ENCODE assay signal across 18 cellular contexts in the genomic region with DNA sequence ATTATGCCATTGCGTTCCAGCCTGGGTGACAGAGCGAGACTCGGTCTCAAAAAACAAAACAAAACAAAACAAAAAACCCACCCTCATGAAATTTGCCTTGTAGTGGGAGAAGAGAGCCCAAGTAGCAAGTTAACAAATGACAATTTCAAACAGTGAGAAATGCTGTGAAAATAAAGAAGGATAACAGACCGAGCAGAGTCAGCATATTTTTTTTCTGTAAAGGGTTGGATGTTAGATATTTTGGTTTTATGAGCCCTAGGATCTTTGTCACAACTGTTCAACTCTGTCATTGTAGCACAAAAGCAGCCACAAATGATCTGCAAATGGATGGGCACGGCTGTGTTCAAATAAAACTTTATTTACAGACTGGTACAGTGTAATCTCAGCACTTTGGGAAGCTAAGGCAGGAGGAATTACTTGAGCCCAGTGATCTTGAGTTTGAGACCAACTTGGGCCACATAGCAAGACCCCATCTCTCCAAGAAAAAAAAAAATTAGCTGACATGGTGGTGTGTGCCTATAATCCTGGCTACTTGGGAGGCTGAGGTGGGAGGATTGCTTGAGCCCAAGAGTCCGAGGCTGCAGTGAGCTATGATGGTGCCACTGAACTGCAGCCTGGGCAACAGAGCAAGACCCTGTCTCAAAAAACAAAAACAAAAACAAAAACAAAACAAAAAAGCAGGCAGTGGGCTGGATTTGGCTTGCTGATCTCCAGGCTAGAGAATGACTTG.
DNase-seq lines count a peak whose midpoint lies in the region; ATAC-seq, FAIRE-seq and TF ChIP-seq lines count a peak whose summit lies in the region.
"Had no signal": no experiment of that assay in that cellular context is flagged by ENCODE, and none has a peak within 500 bp of the region (broad histone marks: within the 10 kb centered on the region; RNA-seq: fewer than 3 reads in every experiment).

No MANE protein-coding gene starts in this region.

- H3K4me2 ChIP-seq in HepG2 (ENCODE audit: low read depth, low read length) (no peak overlapping the region), GM12878 (ENCODE audit: control insufficient read depth, insufficient read depth) (no peak overlapping the region), trophoblast cell (ENCODE audit: low read length) (no peak overlapping the region), H9 (ENCODE audit: insufficient read depth, insufficient read length, low read length) (no peak overlapping the region)
- H3K4me2 ChIP-seq: BLaER1 treated with 17β-estradiol and CSF1 and Interleukin-3, amounts not matched to agents 10 nM and 100 nM had no signal

- no peak overlapping the region for H4K12ac ChIP-seq in trophoblast cell (ENCODE audit: low read depth, low read length)

- TF ChIP-seq CTCF in HepG2 (CRISPR knock-in tag; IDR thresholded peaks at IDR 0.05) (no peak), right lobe of liver (IDR thresholded peaks at IDR 0.05) (no peak), GM12878 (IDR thresholded peaks at IDR 0.05 in 2 of 3, conservative IDR thresholded peaks at IDR 0.05 in 1 of 3; ENCODE audit: control insufficient read depth in 2 of 3, extremely low read depth in 1 of 3, insufficient read depth in 1 of 3, low read depth in 3 of 3, low read length in 3 of 3) (no peak), H9 (conservative IDR thresholded peaks at IDR 0.05) (no peak)

- H3K79me2 ChIP-seq in HepG2 (ENCODE audit: insufficient read depth, low read length) (no peaks in the 10 kb centered on the region), GM12878 (ENCODE audit: control insufficient read depth, insufficient read depth, low read length) (no peaks in the 10 kb centered on the region), trophoblast cell (ENCODE audit: control insufficient read depth, insufficient read depth, low read length, poor library complexity) (no peaks in the 10 kb centered on the region), H9 (ENCODE audit: insufficient read depth, low read length) (no peaks in the 10 kb centered on the region)

- peak overlapping the region; percentile 42 for H4K91ac ChIP-seq in trophoblast cell (ENCODE audit: low read depth, low read length)
- H4K91ac ChIP-seq in H9 (ENCODE audit: insufficient read length, low read depth, low read length): no peak overlapping the region

- H3K18ac ChIP-seq in trophoblast cell (ENCODE audit: low read length) (no peak overlapping the region), H9 (ENCODE audit: insufficient read length, low read depth, low read length) (no peak overlapping the region)

- H3K9me3 Mint-ChIP-seq in H9: no peaks in the 10 kb centered on the region
- H3K9me3 Mint-ChIP-seq: CD8-positive, alpha-beta T cell had no signal

- FAIRE-seq in HepG2 (lab: Jason Lieb, UNC) (no peak), GM12878 (lab: Jason Lieb, UNC) (no peak)
- FAIRE-seq: GM19239, H54 had no signal

- no peak overlapping the region for H3K9ac ChIP-seq in HepG2 (ENCODE audit: insufficient read depth, low read depth, low read length)
- H3K9ac ChIP-seq in GM12878 (ENCODE audit: control insufficient read depth, insufficient read depth, low read length): no peak overlapping the region
- H3K9ac ChIP-seq in trophoblast cell (ENCODE audit: low read length): no peak overlapping the region
- no peak overlapping the region for H3K9ac ChIP-seq in H9 (ENCODE audit: extremely low read depth, insufficient read length, low read length)
- H3K9ac ChIP-seq: BLaER1 treated with 17β-estradiol and CSF1 and Interleukin-3, amounts not matched to agents 10 nM and 100 nM; GM23248 had no signal

- H3K4me1 Mint-ChIP-seq in H9: peaks cover 5 to 11% of the 10 kb centered on the region in 2 experiments
- H3K4me1 Mint-ChIP-seq: B cell had no signal

- RAD21 ChIA-PET in GM12878 (lab: Charles Lee; ENCODE audit: unreplicated experiment): no interaction called here

- no peak overlapping the region for H2BK5ac ChIP-seq in trophoblast cell (ENCODE audit: low read depth, low read length, poor library complexity)
- no peak overlapping the region for H2BK5ac ChIP-seq in H9 (ENCODE audit: insufficient read length, low read length)

- TF ChIP-seq RAD21 in HepG2 (CRISPR knock-in tag; IDR thresholded peaks at IDR 0.05) (no peak), GM12878 (IDR thresholded peaks at IDR 0.05; ENCODE audit: insufficient read depth, low read depth, low read length) (no peak)

- TF ChIP-seq EP300 in HepG2 (IDR thresholded peaks at IDR 0.05; ENCODE audit: low read depth in 2 of 2, low read length in 2 of 2) (no peak), HepG2 (CRISPR knock-in tag; IDR thresholded peaks at IDR 0.05; ENCODE audit: borderline replicate concordance) (no peak), GM12878 (IDR thresholded peaks at IDR 0.05; ENCODE audit: borderline replicate concordance in 1 of 2, control insufficient read depth in 1 of 2, low read depth in 2 of 2, low read length in 2 of 2) (no peak)

- H3K4me3 ChIP-seq in HepG2 (replicated peaks in 1 of 3; ENCODE audit: insufficient read depth in 1 of 3, low read depth in 2 of 3, low read length in 3 of 3) (no peak overlapping the region), right lobe of liver (no peak overlapping the region), GM12878 (no peak overlapping the region), trophoblast cell (ENCODE audit: low read depth, low read length) (no peak overlapping the region)
- H3K4me3 ChIP-seq: BLaER1 treated with 17β-estradiol and CSF1 and Interleukin-3, amounts not matched to agents 10 nM and 100 nM; GM23248 had no signal

- H3K56ac ChIP-seq in H9 (ENCODE audit: insufficient read length, low read depth, low read length): no peak overlapping the region

- no peaks in the 10 kb centered on the region for H3K23me2 ChIP-seq in H9 (ENCODE audit: insufficient read length, low read depth, low read length, poor library complexity, severe bottlenecking)

- H4K5ac ChIP-seq in H9 (ENCODE audit: insufficient read length, low read depth, low read length): no peak overlapping the region

- H2BK20ac ChIP-seq in H9 (ENCODE audit: low read depth, low read length, poor library complexity, severe bottlenecking): no peak overlapping the region

- H2BK12ac ChIP-seq in trophoblast cell (ENCODE audit: low read length) (peak overlapping the region; percentile 93), H9 (ENCODE audit: insufficient read length, low read depth, low read length) (no peak overlapping the region)

- intact Hi-C loops in HepG2 (cut with micrococcal nuclease; ENCODE audit: unreplicated experiment) (no loop called here), right lobe of liver (cut with DNase I) (no loop called here), GM12878 (cut with micrococcal nuclease; ENCODE audit: unreplicated experiment) (no loop called here)

- H3K79me1 ChIP-seq in trophoblast cell (ENCODE audit: low read length) (peaks cover 5% of the 10 kb centered on the region), H9 (ENCODE audit: insufficient read depth, low read depth, low read length, poor library complexity, severe bottlenecking) (no peaks in the 10 kb centered on the region)

- no peak overlapping the region for H3T11ph ChIP-seq in H9 (ENCODE audit: low read length)

- H3K4me3 Mint-ChIP-seq in H9: no peak overlapping the region
- H3K4me3 Mint-ChIP-seq: B cell; CD8-positive, alpha-beta T cell had no signal

- BruUV-seq in HepG2 (replicated peaks; lab: Mats Ljungman, UMichigan): no TSS peak
- BruUV-seq in GM12878 (replicated peaks; lab: Mats Ljungman, UMichigan): no TSS peak

- H3K27ac Mint-ChIP-seq in H9: no peak overlapping the region
- H3K27ac Mint-ChIP-seq: B cell; CD8-positive, alpha-beta T cell had no signal

- H4K8ac ChIP-seq in trophoblast cell (ENCODE audit: low read depth, low read length) (peak overlapping the region; percentile 49), H9 (replicated peaks; ENCODE audit: insufficient read length, low read depth, low read length) (no peak overlapping the region)

- in situ Hi-C loops in HepG2 (cut with HindIII; ENCODE audit: extremely low pct_ligation_motif_present, low pct_unique_long_range_greater_than_20kb) (no loop called here), GM12878 (cut with MboI) (no loop called here)

- H3K9me3 ChIP-seq in HepG2 (ENCODE audit: low read length): no peaks in the 10 kb centered on the region
- H3K9me3 ChIP-seq in right lobe of liver: no peaks in the 10 kb centered on the region
- no peaks in the 10 kb centered on the region for H3K9me3 ChIP-seq in GM12878 (replicated peaks; ENCODE audit: control insufficient read depth, insufficient read depth, low read length)
- peaks cover 2% of the 10 kb centered on the region for H3K9me3 ChIP-seq in trophoblast cell (ENCODE audit: insufficient read depth, low read depth, low read length)
- H3K9me3 ChIP-seq in H9 (ENCODE audit: control insufficient read depth, low read depth, low read length): no peaks in the 10 kb centered on the region
- H3K9me3 ChIP-seq: BLaER1 treated with 17β-estradiol and CSF1 and Interleukin-3, amounts not matched to agents 10 nM and 100 nM had no signal

- no peak overlapping the region for H2BK120ac ChIP-seq in trophoblast cell (ENCODE audit: insufficient read depth, low read length, poor library complexity)
- no peak overlapping the region for H2BK120ac ChIP-seq in H9 (ENCODE audit: low read depth, low read length, poor library complexity, severe bottlenecking)

- WGBS in HepG2 (ENCODE audit: low lambda C conversion rate): 44% methylated on average over 6 of the region's 6 CpGs
- 79% methylated on average over 6 of the region's 6 CpGs for WGBS in right lobe of liver (ENCODE audit: insufficient coverage, low coverage, low lambda C conversion rate, missing lambda C conversion rate)
- WGBS in GM12878 (ENCODE audit: insufficient coverage, insufficient replicate concordance, low lambda C conversion rate, missing lambda C conversion rate): 46% methylated on average over 6 of the region's 6 CpGs
- no CpG with 5 or more reads among the region's 6 CpGs for WGBS in trophoblast cell (ENCODE audit: extremely low coverage, insufficient coverage, insufficient read length)
- no CpG with 5 or more reads among the region's 6 CpGs for WGBS in H9 (ENCODE audit: extremely low coverage, insufficient read length, low lambda C conversion rate)

- H3K36me3 ChIP-seq in HepG2 (replicated peaks in 1 of 2; ENCODE audit: control insufficient read depth in 1 of 2, insufficient read depth in 2 of 2, low read length in 2 of 2): no peaks in the 10 kb centered on the region
- H3K36me3 ChIP-seq in right lobe of liver: no peaks in the 10 kb centered on the region
- no peaks in the 10 kb centered on the region for H3K36me3 ChIP-seq in GM12878 (ENCODE audit: control insufficient read depth in 2 of 2, insufficient read depth in 2 of 2, low read length in 1 of 2)
- H3K36me3 ChIP-seq in trophoblast cell (ENCODE audit: control insufficient read depth in 1 of 2, insufficient read depth in 2 of 2, low read length in 2 of 2): no peaks in the 10 kb centered on the region
- H3K36me3 ChIP-seq: BLaER1 treated with 17β-estradiol and CSF1 and Interleukin-3, amounts not matched to agents 10 nM and 100 nM had no signal

- no peaks in the 10 kb centered on the region; a peak in 1 of 7 replicates for H3K36me3 Mint-ChIP-seq in H9 (ENCODE audit: insufficient read depth in 1 of 3, low read depth in 3 of 3)
- H3K36me3 Mint-ChIP-seq: CD8-positive, alpha-beta T cell had no signal

- no peak for TF ChIP-seq POLR2A in HepG2 (IDR thresholded peaks at IDR 0.05; ENCODE audit: insufficient read depth in 1 of 2, low read depth in 2 of 2, low read length in 2 of 2)
- TF ChIP-seq POLR2A in right lobe of liver (IDR thresholded peaks at IDR 0.05): no peak
- no peak for TF ChIP-seq POLR2A in GM12878 (IDR thresholded peaks at IDR 0.05; ENCODE audit: low read depth, low read length)

- H4K20me1 ChIP-seq in HepG2 (ENCODE audit: insufficient read depth, low read length): no peaks in the 10 kb centered on the region
- no peaks in the 10 kb centered on the region for H4K20me1 ChIP-seq in GM12878 (ENCODE audit: control insufficient read depth, insufficient read depth)
- no peaks in the 10 kb centered on the region for H4K20me1 ChIP-seq in H9 (ENCODE audit: control insufficient read depth, insufficient read depth, insufficient read length)
- H4K20me1 ChIP-seq: BLaER1 treated with 17β-estradiol and CSF1 and Interleukin-3, amounts not matched to agents 10 nM and 100 nM had no signal

- CTCF ChIA-PET in HepG2 (lab: Yijun Ruan, JAX; ENCODE audit: low intra/inter-chr PET ratio, low total read pairs) (no interaction called here), GM12878 (lab: Yijun Ruan, JAX) (no interaction called here)

- H3K27me3 Mint-ChIP-seq in H9 (ENCODE audit: low read depth): peaks cover 5% of the 10 kb centered on the region

- H3K27ac ChIP-seq in HepG2 (ENCODE audit: extremely low read length, insufficient read depth, low read length) (no peak overlapping the region), right lobe of liver (no peak overlapping the region), GM12878 (ENCODE audit: control insufficient read depth, insufficient read depth) (no peak overlapping the region), trophoblast cell (ENCODE audit: low read depth, low read length) (no peak overlapping the region), H9 (ENCODE audit: insufficient read length, low read depth, low read length) (no peak overlapping the region)
- H3K27ac ChIP-seq: 22Rv1; BLaER1 treated with 17β-estradiol and CSF1 and Interleukin-3, amounts not matched to agents 10 nM and 100 nM; GM23248 had no signal

- peak overlapping the region; percentile 95 for H2AK5ac ChIP-seq in trophoblast cell (ENCODE audit: low read length)
- no peak overlapping the region for H2AK5ac ChIP-seq in H9 (ENCODE audit: insufficient read length, low read length)

- H3K14ac ChIP-seq in trophoblast cell (ENCODE audit: low read length): no peak overlapping the region
- H3K14ac ChIP-seq in H9 (ENCODE audit: insufficient read depth, low read length): no peak overlapping the region

- DNase-seq in HepG2 (ENCODE audit: low spot score): no peak
- no peak for DNase-seq in right lobe of liver
- no peak for DNase-seq in GM12878 (ENCODE audit: low read depth, low spot score)
- DNase-seq in trophoblast cell: no peak
- no peak for DNase-seq in NK-92 (lab: John Stamatoyannopoulos, UW; ENCODE audit: unreplicated experiment)
- DNase-seq in stimulated activated CD8-positive, alpha-beta memory T cell treated with anti-CD3 and anti-CD28 coated beads, Interleukin-4, amount 100 ng/mL, for 48 hours: no peak
- DNase-seq in H9: no peak
- DNase-seq: Calu3; CD8-positive, alpha-beta T cell; DMS79 treated with DMSO at 0.1 percent for 48 hours; GF-D8; GM23248 had no signal

- H3K23ac ChIP-seq in trophoblast cell (ENCODE audit: low read length): no peak overlapping the region
- H3K23ac ChIP-seq in H9 (ENCODE audit: insufficient read length, low read depth, low read length): no peak overlapping the region

- H2BK15ac ChIP-seq in H9 (ENCODE audit: low read depth, low read length): no peak overlapping the region

- SMC1A ChIA-PET in GM12878 (lab: Charles Lee; ENCODE audit: uncharacterized antibody, unreplicated experiment): no interaction called here

- ATAC-seq in HepG2: no peak
- no peak for ATAC-seq in right lobe of liver
- no peak for ATAC-seq in GM12878
- ATAC-seq: CD8-positive, alpha-beta T cell; HCT116 had no signal

- H3K27me3 ChIP-seq in HepG2 (ENCODE audit: control insufficient read depth in 1 of 2, insufficient read depth in 2 of 2, low read length in 2 of 2) (peaks cover 0 to 11% of the 10 kb centered on the region in 2 experiments; a peak in 2 of 5 replicates), right lobe of liver (no peaks in the 10 kb centered on the region), GM12878 (replicated peaks in 1 of 2; ENCODE audit: control insufficient read depth in 2 of 2, insufficient read depth in 2 of 2, low read length in 1 of 2) (peaks cover 0 to 2% of the 10 kb centered on the region in 2 experiments; a peak in 2 of 4 replicates), trophoblast cell (ENCODE audit: insufficient read depth, low read length) (no peaks in the 10 kb centered on the region), H9 (ENCODE audit: insufficient read depth, low read length) (no peaks in the 10 kb centered on the region)
- H3K27me3 ChIP-seq: BLaER1 treated with 17β-estradiol and CSF1 and Interleukin-3, amounts not matched to agents 10 nM and 100 nM had no signal

- POLR2A ChIA-PET in HepG2 (lab: Yijun Ruan, JAX): no interaction called here
- POLR2A ChIA-PET in GM12878 (lab: Charles Lee): no interaction called here

- H3K4ac ChIP-seq in trophoblast cell (ENCODE audit: low read depth, low read length): no peak overlapping the region
- no peak overlapping the region for H3K4ac ChIP-seq in H9 (ENCODE audit: low read depth, low read length)

- H2AFZ ChIP-seq in HepG2 (ENCODE audit: low read length) (no peak overlapping the region), GM12878 (ENCODE audit: control insufficient read depth, low read depth, low read length) (no peak overlapping the region), trophoblast cell (ENCODE audit: insufficient read depth, low read length, poor library complexity) (no peak overlapping the region), H9 (ENCODE audit: low read length) (no peak overlapping the region)
- H2AFZ ChIP-seq: GM23248 had no signal

- H3K4me1 ChIP-seq in HepG2 (ENCODE audit: insufficient read depth, low read length) (peaks cover 6% of the 10 kb centered on the region; the same call in 1 of the 2 replicates), right lobe of liver (no peaks in the 10 kb centered on the region), GM12878 (ENCODE audit: control insufficient read depth, insufficient read depth, low read length) (no peaks in the 10 kb centered on the region), trophoblast cell (ENCODE audit: control insufficient read depth in 1 of 2, insufficient read depth in 2 of 2, low read length in 2 of 2) (no peaks in the 10 kb centered on the region), H9 (ENCODE audit: insufficient read depth, low read length) (peaks cover 2% of the 10 kb centered on the region; the same call in 1 of the 2 replicates)
